In the genomic region with DNA sequence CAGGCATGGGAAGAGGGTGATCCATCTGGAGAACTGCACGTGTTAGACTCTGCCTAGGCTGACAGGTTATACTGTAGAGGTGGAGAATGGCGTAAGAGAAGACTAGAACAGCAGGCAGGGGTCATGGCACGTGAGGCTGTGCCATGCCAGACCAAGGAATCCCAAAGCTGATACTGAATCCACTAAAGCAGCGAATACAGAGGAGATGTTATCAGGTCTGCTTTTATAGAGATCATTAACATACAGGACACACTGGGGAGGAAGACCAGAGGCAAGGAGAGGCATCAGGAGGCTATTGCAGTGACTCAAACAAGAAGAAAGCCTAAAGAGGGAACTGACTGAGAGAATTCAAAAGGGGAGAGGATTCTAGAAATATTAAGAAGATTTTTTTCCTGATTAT, we compare ENCODE assay signal across 26 cellular contexts. TPM values are rescaled to one million over a fixed set of nuclear protein-coding genes. Genes with fewer than 3 reads are reported as not detected.
"Had no signal": no experiment of that assay in that cellular context is flagged by ENCODE, and none has a peak within 500 bp of the region (broad histone marks: within the 10 kb centered on the region; RNA-seq: fewer than 3 reads in every experiment).

No MANE protein-coding gene starts in this region.

- DNase-seq: activated CD4-positive, alpha-beta T cell treated with anti-CD3 and anti-CD28 coated beads for 48 hours; activated CD4-positive, alpha-beta T cell treated with anti-CD3 and anti-CD28 coated beads, Interleukin-2, amount 50 U/mL, for 4 hours; activated CD4-positive, CD25-positive, alpha-beta regulatory T cell treated with anti-CD3 and anti-CD28 coated beads, Interleukin-2, amount 50 U/mL, for 72 hours; activated CD8-positive, alpha-beta memory T cell treated with anti-CD3 and anti-CD28 coated beads, Interleukin-2, amount 50 U/mL, for 48 hours; activated CD8-positive, alpha-beta T cell treated with anti-CD3 and anti-CD28 coated beads, Interleukin-2, amount 10 ng/mL, durations not matched to agents 7 days and 5 days; activated naive CD4-positive, alpha-beta T cell treated with anti-CD3 and anti-CD28 coated beads, Interleukin-2, amount 50 U/mL, for 16 hours; activated naive CD8-positive, alpha-beta T cell treated with anti-CD3 and anti-CD28 coated beads, Interleukin-2, amount 10 ng/mL, durations not matched to agents 7 days and 5 days; activated T-cell treated with anti-CD3 and anti-CD28 coated beads, Interleukin-2, amount 50 U/mL, for 1 hour; adrenal gland; anterior cingulate cortex; cerebellar nuclear complex; NCI-H1105; NCI-H1436; NCI-H1694 treated with DMSO at 0.1 percent for 48 hours; NCI-H2029 treated with DMSO at 0.1 percent for 48 hours; NCI-H226; NCI-H510A; Peyer's patch; Right ventricle myocardium superior; SJCRH30; SW 1271 had no signal

- H3K4me2 ChIP-seq: KMS-11 had no signal

- H3K4me1 Mint-ChIP-seq: activated naive CD8-positive, alpha-beta T cell treated with anti-CD3 and anti-CD28 coated beads, Interleukin-2, amount 10 ng/mL, durations not matched to agents 7 days and 5 days had no signal

- H3K9ac ChIP-seq: KMS-11 had no signal

- H3K36me3 ChIP-seq: adrenal gland, Peyer's patch, SJCRH30 had no signal

- ATAC-seq: activated CD8-positive, alpha-beta T cell treated with anti-CD3 and anti-CD28 coated beads, Interleukin-2, amount 10 ng/mL, durations not matched to agents 7 days and 5 days; SK-N-SH treated with all-trans-retinoic acid at 6 μM for 48 hours had no signal

- H3K36me3 Mint-ChIP-seq: activated naive CD8-positive, alpha-beta T cell treated with anti-CD3 and anti-CD28 coated beads, Interleukin-2, amount 10 ng/mL, durations not matched to agents 7 days and 5 days had no signal

- H3K4me3 Mint-ChIP-seq: activated CD8-positive, alpha-beta T cell treated with anti-CD3 and anti-CD28 coated beads, Interleukin-2, amount 10 ng/mL, durations not matched to agents 7 days and 5 days; activated naive CD8-positive, alpha-beta T cell treated with anti-CD3 and anti-CD28 coated beads, Interleukin-2, amount 10 ng/mL, durations not matched to agents 7 days and 5 days; T-helper 1 cell treated with Interleukin-12 subunit alpha and Interleukin-12 subunit beta and Interleukin-4 antibody, amounts not matched to agents 30 μg/mL and 1 μg/mL, for 36 hours had no signal

- H3K27ac Mint-ChIP-seq: activated CD8-positive, alpha-beta T cell treated with anti-CD3 and anti-CD28 coated beads, Interleukin-2, amount 10 ng/mL, durations not matched to agents 7 days and 5 days; activated naive CD8-positive, alpha-beta T cell treated with anti-CD3 and anti-CD28 coated beads, Interleukin-2, amount 10 ng/mL, durations not matched to agents 7 days and 5 days; T-helper 1 cell treated with Interleukin-12 subunit alpha and Interleukin-12 subunit beta and Interleukin-4 antibody, amounts not matched to agents 30 μg/mL and 1 μg/mL, for 36 hours had no signal

- H3K27me3 ChIP-seq: Peyer's patch, SJCRH30 had no signal

- H3K9me3 Mint-ChIP-seq: activated naive CD8-positive, alpha-beta T cell treated with anti-CD3 and anti-CD28 coated beads, Interleukin-2, amount 10 ng/mL, durations not matched to agents 7 days and 5 days; T-helper 1 cell treated with Interleukin-12 subunit alpha and Interleukin-12 subunit beta and Interleukin-4 antibody, amounts not matched to agents 30 μg/mL and 1 μg/mL, for 36 hours had no signal

- H3K4me3 ChIP-seq: adrenal gland, Peyer's patch, SJCRH30 had no signal

- H3K4me1 ChIP-seq: adrenal gland, Peyer's patch, SJCRH30 had no signal

- H3K9me3 ChIP-seq: adrenal gland, Peyer's patch, SJCRH30 had no signal

- H3K27ac ChIP-seq: adrenal gland, KMS-11, Peyer's patch, RWPE1, SJCRH30 had no signal

RNA-seq across cellular contexts. Expression of gene PHACTR1, which starts 12.9 kb away (rescaled TPM):
- total RNA-seq: MCF 10A had no signal
